In the genomic region with DNA sequence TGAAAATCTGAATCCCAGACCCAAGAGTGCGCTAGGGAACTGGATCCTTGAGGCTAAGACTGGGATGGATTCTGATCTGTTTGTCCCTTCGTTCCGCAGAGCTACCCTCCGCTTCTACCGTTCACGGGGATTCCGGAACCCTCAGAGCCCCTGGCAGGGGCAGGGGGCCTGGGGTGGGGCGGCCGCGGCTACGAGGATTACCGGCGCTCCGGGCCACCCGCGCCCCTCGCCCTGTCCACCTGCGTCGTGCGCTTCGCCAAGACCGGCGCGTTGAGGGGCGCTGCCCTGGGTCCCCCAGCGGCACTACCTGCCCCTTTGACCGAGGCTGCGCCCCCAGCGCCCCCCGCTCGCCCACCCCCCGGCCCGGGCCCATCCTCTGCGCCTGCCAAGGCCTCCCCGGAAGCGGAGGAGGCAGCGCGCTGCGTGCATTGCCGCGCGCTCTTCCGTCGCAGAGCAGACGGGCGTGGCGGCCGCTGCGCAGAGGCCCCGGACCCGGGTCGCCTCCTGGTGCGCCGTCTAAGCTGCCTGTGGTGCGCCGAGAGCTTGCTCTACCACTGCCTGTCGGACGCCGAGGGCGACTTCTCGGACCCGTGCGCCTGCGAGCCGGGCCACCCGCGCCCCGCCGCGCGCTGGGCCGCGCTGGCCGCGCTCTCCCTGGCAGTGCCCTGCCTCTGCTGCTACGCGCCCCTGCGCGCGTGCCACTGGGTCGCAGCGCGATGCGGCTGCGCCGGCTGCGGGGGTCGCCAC, we compare ENCODE assay signal across 12 cellular contexts. TPM values are rescaled to one million over a fixed set of nuclear protein-coding genes. Genes with fewer than 3 reads are reported as not detected.
DNase-seq lines count a peak whose midpoint lies in the region; ATAC-seq and TF ChIP-seq lines count a peak whose summit lies in the region.
"Had no signal": no experiment of that assay in that cellular context is flagged by ENCODE, and none has a peak within 500 bp of the region (broad histone marks: within the 10 kb centered on the region; RNA-seq: fewer than 3 reads in every experiment).

No MANE protein-coding gene starts in this region.

- H3K36me3 ChIP-seq in upper lobe of right lung, result no peaks in the 10 kb centered on the region
- H3K36me3 ChIP-seq in BE2C, result no peaks in the 10 kb centered on the region

- H3K9me3 Mint-ChIP-seq in Calu3 (ENCODE audit: low read depth, unreplicated experiment), result no peaks in the 10 kb centered on the region
- H3K9me3 Mint-ChIP-seq: H9 had no signal

- peaks cover 3% of the 10 kb centered on the region for H3K27me3 Mint-ChIP-seq in Calu3 (ENCODE audit: unreplicated experiment)

- no peak overlapping the region for H3K4me3 Mint-ChIP-seq in Calu3 (ENCODE audit: low read depth, unreplicated experiment)

- intact Hi-C loops in upper lobe of right lung (cut with DNase I), result no loop called here
- intact Hi-C loops in Calu3 (cut with micrococcal nuclease; ENCODE audit: unreplicated experiment), result no loop called here

- no peak overlapping the region for H3K27ac Mint-ChIP-seq in Calu3 (ENCODE audit: unreplicated experiment)

- H3K27me3 ChIP-seq in mononuclear cell (ENCODE audit: insufficient read depth, low read length) (peaks cover 41% of the 10 kb centered on the region), upper lobe of right lung (peaks cover 47% of the 10 kb centered on the region), BE2C (no peaks in the 10 kb centered on the region)

- no TSS peak for BruUV-seq in Calu3 (replicated peaks; lab: Mats Ljungman, UMichigan)

- ATAC-seq in upper lobe of right lung (peak; percentile 20), GM19452 (IDR thresholded peaks at IDR 0.05; ENCODE audit: unreplicated experiment) (no peak)

- peak; percentile 30 for DNase-seq in activated gamma-delta T cell treated with Interleukin-2 at 50 U/mL for 16 hours
- no peak for DNase-seq in activated gamma-delta T cell (lab: John Stamatoyannopoulos, UW)
- peak; percentile 53 for DNase-seq in activated naive CD4-positive, alpha-beta T cell treated with Interleukin-2 at 50 U/mL for 16 hours
- DNase-seq in upper lobe of right lung, result no peak
- DNase-seq in BE2C, result no peak
- no peak for DNase-seq in Calu3
- DNase-seq: aorta, foreskin keratinocyte, H9, NCI-H2227 treated with DMSO at 0.1 percent for 48 hours had no signal

- H3K4me1 ChIP-seq in mononuclear cell (ENCODE audit: insufficient read depth, low read length), result peaks cover 10% of the 10 kb centered on the region
- H3K4me1 ChIP-seq in upper lobe of right lung, result no peaks in the 10 kb centered on the region
- no peaks in the 10 kb centered on the region for H3K4me1 ChIP-seq in BE2C

- no peaks in the 10 kb centered on the region for H3K9me3 ChIP-seq in mononuclear cell (ENCODE audit: low read depth, low read length)
- H3K9me3 ChIP-seq in upper lobe of right lung, result no peaks in the 10 kb centered on the region
- H3K9me3 ChIP-seq in BE2C, result no peaks in the 10 kb centered on the region

- TF ChIP-seq CTCF in upper lobe of right lung (IDR thresholded peaks at IDR 0.05) (no peak), BE2C (IDR thresholded peaks at IDR 0.05; ENCODE audit: low read depth, low read length) (no peak), Calu3 (IDR thresholded peaks at IDR 0.05; ENCODE audit: unreplicated experiment) (no peak)

- H3K36me3 Mint-ChIP-seq in Calu3 (ENCODE audit: insufficient read depth, unreplicated experiment), result peaks cover 5% of the 10 kb centered on the region

- CTCF ChIA-PET in Calu3 (lab: Charles Lee), result no interaction called here

- peaks cover 10% of the 10 kb centered on the region for H3K4me1 Mint-ChIP-seq in Calu3 (ENCODE audit: low read depth, unreplicated experiment)

- H3K4me3 ChIP-seq in mononuclear cell (ENCODE audit: low read length) (peak overlapping the region; percentile 19), upper lobe of right lung (peak overlapping the region; percentile 25), BE2C (ENCODE audit: low read depth, low read length) (no peak overlapping the region)

- no peak overlapping the region for H3K27ac ChIP-seq in upper lobe of right lung
- H3K27ac ChIP-seq: foreskin keratinocyte had no signal

RNA-seq across cellular contexts. Expression of gene SPRED3, which starts 7.1 kb away (rescaled TPM):
- total RNA-seq in mononuclear cell (0.10 TPM), upper lobe of right lung (1.6 TPM), Calu3 (2022) (3.4 and 5.4 TPM in 2 replicates)
- polyA plus RNA-seq in BE2C (2012; ENCODE audit: insufficient read depth, insufficient read length, low read depth), result 11.9 TPM

RNA-seq across cellular contexts. Expression of gene FAM98C, which starts 7.3 kb away (rescaled TPM):
- 11.6 TPM for total RNA-seq in mononuclear cell
- 16.2 TPM for total RNA-seq in upper lobe of right lung
- polyA plus RNA-seq in BE2C (2012; ENCODE audit: insufficient read depth, insufficient read length, low read depth), result 32.1 TPM
- 31.4 and 32.8 TPM in 2 replicates for total RNA-seq in Calu3 (2022)

RNA-seq across cellular contexts. Expression of gene GGN, which starts 7.7 kb away (rescaled TPM):
- not detected for total RNA-seq in mononuclear cell
- total RNA-seq in upper lobe of right lung, result not detected
- polyA plus RNA-seq in BE2C (2012; ENCODE audit: insufficient read depth, insufficient read length, low read depth), result 2.4 TPM
- total RNA-seq in Calu3 (2022), result 0.40 and 0.64 TPM in 2 replicates

RNA-seq across cellular contexts. Expression of gene PSMD8, which starts 21.2 kb away (rescaled TPM):
- total RNA-seq in mononuclear cell (88.1 TPM), upper lobe of right lung (123 TPM), Calu3 (2022) (226 and 233 TPM in 2 replicates)
- polyA plus RNA-seq in BE2C (2012; ENCODE audit: insufficient read depth, insufficient read length, low read depth), result 683 TPM

RNA-seq across cellular contexts. Expression of gene RASGRP4, which starts 30.5 kb away (rescaled TPM):
- total RNA-seq in mononuclear cell (19.3 TPM), upper lobe of right lung (7.6 TPM), Calu3 (2022) (not detected in 2 replicates)
- polyA plus RNA-seq in BE2C (2012; ENCODE audit: insufficient read depth, insufficient read length, low read depth), result not detected
- total RNA-seq: foreskin keratinocyte had no signal
- polyA plus RNA-seq: foreskin keratinocyte had no signal

Comparison
In these comparisons a context has a peak if more than half of its experiments do, and no peak if none do; other contexts are left out.
1. DNase-seq: peak in activated gamma-delta T cell treated with Interleukin-2 at 50 U/mL for 16 hours (single experiment) and activated naive CD4-positive, alpha-beta T cell treated with Interleukin-2 at 50 U/mL for 16 hours (single experiment); none in activated gamma-delta T cell (single experiment), upper lobe of right lung (single experiment), BE2C (single experiment) and Calu3 (single experiment).